Comparison of ENCODE assay signal across 12 cellular contexts in the genomic region with DNA sequence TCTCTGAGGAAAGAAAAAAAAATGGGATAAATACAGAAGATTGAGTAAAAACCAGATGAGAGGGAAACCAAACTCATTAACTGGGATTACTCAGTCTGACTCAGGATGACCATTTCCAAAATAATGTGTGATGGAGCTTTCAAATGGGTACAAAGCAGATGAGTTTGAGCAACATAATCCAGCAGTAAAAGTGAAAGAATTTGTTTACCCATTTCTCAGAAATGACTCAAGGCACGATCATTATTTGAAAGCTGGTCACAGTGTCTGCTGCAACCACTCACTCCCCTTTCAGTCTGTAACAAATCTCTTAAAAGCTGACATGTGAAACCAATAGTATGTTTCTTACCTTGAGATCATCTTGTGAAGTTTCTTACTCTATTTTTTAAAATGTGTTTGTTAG.
DNase-seq lines count a peak whose midpoint lies in the region; ATAC-seq, FAIRE-seq and TF ChIP-seq lines count a peak whose summit lies in the region.
"Had no signal": no experiment of that assay in that cellular context is flagged by ENCODE, and none has a peak within 500 bp of the region (broad histone marks: within the 10 kb centered on the region; RNA-seq: fewer than 3 reads in every experiment).

No MANE protein-coding gene starts in this region.

- H3K4me3 Mint-ChIP-seq in activated T-cell treated with anti-CD3 and anti-CD28 coated beads, Interleukin-2, amount 50 U/mL, for 72 hours: peak overlapping the region; percentile 3 to 7
- H3K4me3 Mint-ChIP-seq: CD4-positive, CD25-positive, alpha-beta regulatory T cell had no signal

- H4K20me1 ChIP-seq in MM.1S (ENCODE audit: insufficient read depth, low read length): no peaks in the 10 kb centered on the region
- no peaks in the 10 kb centered on the region for H4K20me1 ChIP-seq in endothelial cell of umbilical vein (replicated peaks; ENCODE audit: control insufficient read depth, extremely low read depth, insufficient read depth, low read length)

- POLR2A ChIA-PET in endothelial cell of umbilical vein (lab: Charles Lee): no interaction called here

- H3K4me1 Mint-ChIP-seq in activated T-cell treated with anti-CD3 and anti-CD28 coated beads, Interleukin-2, amount 50 U/mL, for 72 hours (ENCODE audit: low read depth): peaks cover 43% of the 10 kb centered on the region

- H3K4me1 ChIP-seq in MM.1S (ENCODE audit: low read length): no peaks in the 10 kb centered on the region
- peaks cover 31% of the 10 kb centered on the region for H3K4me1 ChIP-seq in endothelial cell of umbilical vein (ENCODE audit: control insufficient read depth, extremely low read depth, insufficient read depth, low read length)
- no peaks in the 10 kb centered on the region for H3K4me1 ChIP-seq in adrenal gland (replicated peaks in 1 of 2)
- H3K4me1 ChIP-seq: thyroid gland had no signal

- no peaks in the 10 kb centered on the region for H3K9me2 ChIP-seq in MM.1S (replicated peaks; ENCODE audit: insufficient read depth, low read length)

- DNase-seq in activated T-cell treated with anti-CD3 and anti-CD28 coated beads, Interleukin-2, amount 50 U/mL, for 72 hours: peak; percentile 33 to 38
- DNase-seq in activated T-cell treated with anti-CD3 and anti-CD28 coated beads, Interleukin-2, amount 50 U/mL, for 1 hour: no peak
- peak; percentile 22 for DNase-seq in MM.1S
- DNase-seq in endothelial cell of umbilical vein (ENCODE audit: low read depth, low spot score): peak; percentile 62
- DNase-seq in stimulated activated naive CD8-positive, alpha-beta T cell treated with anti-CD3 and anti-CD28 coated beads, Interleukin-15, Interleukin-2, amounts not matched to agents 100 U/mL and 50 U/mL, for 24 hours: no peak
- no peak for DNase-seq in effector CD4-positive, alpha-beta T cell
- DNase-seq in NK-92 treated with Interleukin-12 subunit alpha and Interleukin-12 subunit beta, amount 100 ng/mL, for 24 hours (lab: John Stamatoyannopoulos, UW): no peak
- DNase-seq in adrenal gland: no peak
- DNase-seq: effector CD8-positive, alpha-beta T cell; thyroid gland had no signal

- H3K9me3 Mint-ChIP-seq in activated T-cell treated with anti-CD3 and anti-CD28 coated beads, Interleukin-2, amount 50 U/mL, for 72 hours: no peaks in the 10 kb centered on the region

- H3K27me3 Mint-ChIP-seq in activated T-cell treated with anti-CD3 and anti-CD28 coated beads, Interleukin-2, amount 50 U/mL, for 72 hours (ENCODE audit: low read depth): peaks cover 48% of the 10 kb centered on the region

- H3K9me3 ChIP-seq in MM.1S (replicated peaks; ENCODE audit: insufficient read depth, low read length): no peaks in the 10 kb centered on the region
- H3K9me3 ChIP-seq in endothelial cell of umbilical vein (replicated peaks; ENCODE audit: control insufficient read depth, insufficient read depth, low read length): no peaks in the 10 kb centered on the region
- no peaks in the 10 kb centered on the region for H3K9me3 ChIP-seq in adrenal gland (replicated peaks in 1 of 3)
- H3K9me3 ChIP-seq: thyroid gland had no signal

- no peak for TF ChIP-seq CTCF in MM.1S (IDR thresholded peaks at IDR 0.05; ENCODE audit: low read length)
- TF ChIP-seq CTCF in endothelial cell of umbilical vein (IDR thresholded peaks at IDR 0.05; ENCODE audit: extremely low read depth in 1 of 2, insufficient read depth in 1 of 2, low read depth in 1 of 2, low read length in 2 of 2): no peak
- TF ChIP-seq CTCF in adrenal gland (IDR thresholded peaks at IDR 0.05): no peak

- BruUV-seq in endothelial cell of umbilical vein (replicated peaks; lab: Mats Ljungman, UMichigan): no TSS peak

- peaks cover 0 to 2% of the 10 kb centered on the region in 2 donors for H3K36me3 Mint-ChIP-seq in activated T-cell treated with anti-CD3 and anti-CD28 coated beads, Interleukin-2, amount 50 U/mL, for 72 hours (ENCODE audit: insufficient read depth in 2 of 2)
- H3K36me3 Mint-ChIP-seq: CD4-positive, CD25-positive, alpha-beta regulatory T cell had no signal

- no peaks in the 10 kb centered on the region for H3K9me1 ChIP-seq in endothelial cell of umbilical vein (replicated peaks; ENCODE audit: control insufficient read depth, extremely low read depth, insufficient read depth, low read length)

- no peaks in the 10 kb centered on the region for H3F3A ChIP-seq in MM.1S (ENCODE audit: insufficient read depth, low read length)

- H3K79me2 ChIP-seq in MM.1S (ENCODE audit: low read length): no peaks in the 10 kb centered on the region
- no peaks in the 10 kb centered on the region for H3K79me2 ChIP-seq in endothelial cell of umbilical vein (ENCODE audit: control insufficient read depth, insufficient read depth, low read length)

- H3K4me3 ChIP-seq in MM.1S (ENCODE audit: low read length) (no peak overlapping the region), endothelial cell of umbilical vein (replicated peaks in 1 of 3; ENCODE audit: insufficient read depth in 1 of 3, low read depth in 1 of 3, low read length in 3 of 3) (no peak overlapping the region), adrenal gland (no peak overlapping the region)
- H3K4me3 ChIP-seq: thyroid gland had no signal

- dilution Hi-C loops in endothelial cell of umbilical vein (cut with MboI; ENCODE audit: extremely low pct_ligation_motif_present, low sequenced_read_pairs): no loop called here

- H2AFZ ChIP-seq in MM.1S (ENCODE audit: low read length): no peak overlapping the region
- H2AFZ ChIP-seq in endothelial cell of umbilical vein (ENCODE audit: low read depth, low read length): peak overlapping the region; percentile 66

- H3K36me3 ChIP-seq in MM.1S (replicated peaks; ENCODE audit: insufficient read depth, low read length) (no peaks in the 10 kb centered on the region), endothelial cell of umbilical vein (ENCODE audit: control insufficient read depth in 2 of 2, extremely low read depth in 1 of 2, insufficient read depth in 2 of 2, low read length in 2 of 2) (no peaks in the 10 kb centered on the region), adrenal gland (replicated peaks in 1 of 2) (no peaks in the 10 kb centered on the region)
- H3K36me3 ChIP-seq: thyroid gland had no signal

- peak; percentile 91 to 93 for ATAC-seq in activated T-cell treated with anti-CD3 and anti-CD28 coated beads, Interleukin-2, amount 50 U/mL, for 72 hours (replicated peaks in 1 of 2)
- peak; percentile 92 for ATAC-seq in stimulated activated naive CD8-positive, alpha-beta T cell treated with anti-CD3 and anti-CD28 coated beads, Interleukin-15, Interleukin-2, amounts not matched to agents 100 U/mL and 50 U/mL, for 24 hours

- WGBS in adrenal gland, 4 donors: 73 to 79% (median 76%) methylated on average over 1 of the region's 1 CpG

- CTCF ChIA-PET in endothelial cell of umbilical vein (lab: Charles Lee): interaction anchor here (0.8 kb wide), 1 partner anchor 53 kb away, joined by 3 read pairs; no protein-coding TSS in a partner anchor

- peak; percentile 97 for FAIRE-seq in endothelial cell of umbilical vein (lab: Jason Lieb, UNC)

- TF ChIP-seq POLR2A in endothelial cell of umbilical vein (IDR thresholded peaks at IDR 0.05; ENCODE audit: low read depth, low read length): no peak
- TF ChIP-seq POLR2A in adrenal gland (IDR thresholded peaks at IDR 0.05): no peak

- H3K27me3 ChIP-seq in MM.1S (replicated peaks; ENCODE audit: insufficient read depth, low read length) (no peaks in the 10 kb centered on the region), endothelial cell of umbilical vein (ENCODE audit: control insufficient read depth in 2 of 2, insufficient read depth in 2 of 2, low read length in 2 of 2) (no peaks in the 10 kb centered on the region), adrenal gland (no peaks in the 10 kb centered on the region)
- H3K27me3 ChIP-seq: thyroid gland had no signal

- H3K27ac Mint-ChIP-seq in activated T-cell treated with anti-CD3 and anti-CD28 coated beads, Interleukin-2, amount 50 U/mL, for 72 hours: no peak overlapping the region
- H3K27ac Mint-ChIP-seq: CD4-positive, CD25-positive, alpha-beta regulatory T cell had no signal

- intact Hi-C loops in endothelial cell of umbilical vein (cut with micrococcal nuclease): loop anchor here (5.0 to 10.0 kb wide), 4 partner anchors 84 to 594 kb away; no protein-coding TSS in a partner anchor
- intact Hi-C loops in adrenal gland (cut with DNase I): no loop called here

- no peak overlapping the region for H3K27ac ChIP-seq in MM.1S (ENCODE audit: low read length)
- H3K27ac ChIP-seq in endothelial cell of umbilical vein (ENCODE audit: insufficient read depth, low read depth, low read length): peak overlapping the region; percentile 64
- no peak overlapping the region for H3K27ac ChIP-seq in adrenal gland
- H3K27ac ChIP-seq: KMS-11, thyroid gland had no signal

- H3K9ac ChIP-seq in MM.1S (ENCODE audit: low read length) (no peak overlapping the region), endothelial cell of umbilical vein (replicated peaks; ENCODE audit: extremely low read depth, insufficient read depth, low read length) (peak overlapping the region; percentile 52)
- H3K9ac ChIP-seq: KMS-11 had no signal

- H3K4me2 ChIP-seq in MM.1S (ENCODE audit: low read depth, low read length): no peak overlapping the region
- H3K4me2 ChIP-seq in endothelial cell of umbilical vein (ENCODE audit: insufficient read depth, low read length): peak overlapping the region; percentile 54
- H3K4me2 ChIP-seq: KMS-11 had no signal

TF ChIP-seq in endothelial cell of umbilical vein, 7 proteins besides CTCF, POLR2A, EP300 and RAD21:
- TF ChIP-seq JUN (IDR thresholded peaks at IDR 0.05; ENCODE audit: borderline replicate concordance, insufficient read depth, insufficient read length, low read depth): peak; percentile 55
- TF ChIP-seq POLR2AphosphoS5 (IDR thresholded peaks at IDR 0.05; ENCODE audit: insufficient read depth, low read depth, low read length): peak; percentile 59
- TF ChIP-seq MYC (IDR thresholded peaks at IDR 0.05; ENCODE audit: low read depth, low read length): no peak
- TF ChIP-seq EZH2 (IDR thresholded peaks at IDR 0.05; ENCODE audit: borderline replicate concordance, low read depth, low read length, severe bottlenecking): no peak
- no peak for TF ChIP-seq GATA2 (IDR thresholded peaks at IDR 0.05; ENCODE audit: insufficient read depth, insufficient read length, low read depth, low read length)
- peak; percentile 93 for TF ChIP-seq FOS (IDR thresholded peaks at IDR 0.05; ENCODE audit: borderline replicate concordance, insufficient read depth, low read length)
TF ChIP-seq in endothelial cell of umbilical vein: peak in this region for 3.

Comparison
In these comparisons a context has a peak if more than half of its experiments do, and no peak if none do; other contexts are left out.
1. DNase-seq: peak in activated T-cell treated with anti-CD3 and anti-CD28 coated beads, Interleukin-2, amount 50 U/mL, for 72 hours (2 of 2), MM.1S (single experiment) and endothelial cell of umbilical vein (single experiment); none in activated T-cell treated with anti-CD3 and anti-CD28 coated beads, Interleukin-2, amount 50 U/mL, for 1 hour (single experiment), stimulated activated naive CD8-positive, alpha-beta T cell treated with anti-CD3 and anti-CD28 coated beads, Interleukin-15, Interleukin-2, amounts not matched to agents 100 U/mL and 50 U/mL, for 24 hours (single experiment), effector CD4-positive, alpha-beta T cell (single experiment), NK-92 treated with Interleukin-12 subunit alpha and Interleukin-12 subunit beta, amount 100 ng/mL, for 24 hours (single experiment) and adrenal gland (0 of 7).